In the genomic region with DNA sequence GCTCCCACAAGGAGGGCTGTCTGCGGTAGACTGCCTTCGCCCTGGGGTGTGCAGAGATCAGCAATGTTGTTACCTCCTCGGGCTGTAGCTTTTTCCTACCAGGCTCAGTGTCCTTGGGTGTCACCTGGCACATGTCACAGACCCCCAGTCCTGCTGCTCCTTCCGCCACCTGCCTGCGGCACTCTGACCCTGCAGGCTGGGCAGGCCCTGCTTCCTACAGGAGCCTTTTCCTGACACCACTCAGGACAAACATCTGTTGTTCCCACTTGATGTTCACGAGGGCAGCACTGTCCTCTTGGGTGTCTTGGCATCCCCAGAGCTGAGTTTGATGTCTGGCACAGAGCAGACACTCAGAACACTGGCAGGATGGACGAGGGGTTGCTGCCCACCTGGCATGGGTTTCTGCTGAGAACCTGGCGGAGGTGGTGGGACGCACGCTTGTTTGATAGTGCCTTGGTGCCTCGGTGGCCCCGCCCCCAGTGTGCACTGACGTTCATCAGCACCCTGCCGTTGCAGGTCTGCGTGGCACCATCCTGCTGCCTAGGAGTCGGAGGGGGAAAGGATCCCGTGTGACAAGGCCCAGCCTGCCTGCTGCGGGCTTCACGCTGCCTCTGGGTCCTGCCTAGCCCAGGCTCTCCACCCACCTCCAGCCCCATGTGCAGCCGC, we compare ENCODE assay signal across 1 cellular context.
TF ChIP-seq lines count a peak whose summit lies in the region.

No MANE protein-coding gene starts in this region.

TF ChIP-seq in GM12878, 131 proteins besides CTCF, POLR2A, EP300 and RAD21:
- TF ChIP-seq PRDM15 (CRISPR knock-in tag; IDR thresholded peaks at IDR 0.05) (no peak), TCF3 (IDR thresholded peaks at IDR 0.05; ENCODE audit: borderline replicate concordance, insufficient read depth, low read depth, low read length) (no peak), PAX8 (IDR thresholded peaks at IDR 0.05) (no peak), MEF2B (IDR thresholded peaks at IDR 0.05; ENCODE audit: partially characterized antibody, poor library complexity, severe bottlenecking) (no peak), ATF2 (IDR thresholded peaks at IDR 0.05; ENCODE audit: low read length) (no peak), FOXM1 (IDR thresholded peaks at IDR 0.05; ENCODE audit: low read depth, low read length) (no peak), NRF1 (conservative IDR thresholded peaks at IDR 0.05; ENCODE audit: low read depth, low read length) (no peak), PML (IDR thresholded peaks at IDR 0.05; ENCODE audit: low read length) (no peak), POU2F2 (IDR thresholded peaks at IDR 0.05; ENCODE audit: borderline replicate concordance, low read depth, low read length) (no peak), EGR1 (IDR thresholded peaks at IDR 0.05; ENCODE audit: borderline replicate concordance in 1 of 2, low read depth in 2 of 2, low read length in 2 of 2) (no peak)
- TF ChIP-seq, protein P1, sequence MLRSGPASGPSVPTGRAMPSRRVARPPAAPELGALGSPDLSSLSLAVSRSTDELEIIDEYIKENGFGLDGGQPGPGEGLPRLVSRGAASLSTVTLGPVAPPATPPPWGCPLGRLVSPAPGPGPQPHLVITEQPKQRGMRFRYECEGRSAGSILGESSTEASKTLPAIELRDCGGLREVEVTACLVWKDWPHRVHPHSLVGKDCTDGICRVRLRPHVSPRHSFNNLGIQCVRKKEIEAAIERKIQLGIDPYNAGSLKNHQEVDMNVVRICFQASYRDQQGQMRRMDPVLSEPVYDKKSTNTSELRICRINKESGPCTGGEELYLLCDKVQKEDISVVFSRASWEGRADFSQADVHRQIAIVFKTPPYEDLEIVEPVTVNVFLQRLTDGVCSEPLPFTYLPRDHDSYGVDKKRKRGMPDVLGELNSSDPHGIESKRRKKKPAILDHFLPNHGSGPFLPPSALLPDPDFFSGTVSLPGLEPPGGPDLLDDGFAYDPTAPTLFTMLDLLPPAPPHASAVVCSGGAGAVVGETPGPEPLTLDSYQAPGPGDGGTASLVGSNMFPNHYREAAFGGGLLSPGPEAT (IDR thresholded peaks at IDR 0.05; ENCODE audit: low read depth): no peak
- TF ChIP-seq, protein P2, sequence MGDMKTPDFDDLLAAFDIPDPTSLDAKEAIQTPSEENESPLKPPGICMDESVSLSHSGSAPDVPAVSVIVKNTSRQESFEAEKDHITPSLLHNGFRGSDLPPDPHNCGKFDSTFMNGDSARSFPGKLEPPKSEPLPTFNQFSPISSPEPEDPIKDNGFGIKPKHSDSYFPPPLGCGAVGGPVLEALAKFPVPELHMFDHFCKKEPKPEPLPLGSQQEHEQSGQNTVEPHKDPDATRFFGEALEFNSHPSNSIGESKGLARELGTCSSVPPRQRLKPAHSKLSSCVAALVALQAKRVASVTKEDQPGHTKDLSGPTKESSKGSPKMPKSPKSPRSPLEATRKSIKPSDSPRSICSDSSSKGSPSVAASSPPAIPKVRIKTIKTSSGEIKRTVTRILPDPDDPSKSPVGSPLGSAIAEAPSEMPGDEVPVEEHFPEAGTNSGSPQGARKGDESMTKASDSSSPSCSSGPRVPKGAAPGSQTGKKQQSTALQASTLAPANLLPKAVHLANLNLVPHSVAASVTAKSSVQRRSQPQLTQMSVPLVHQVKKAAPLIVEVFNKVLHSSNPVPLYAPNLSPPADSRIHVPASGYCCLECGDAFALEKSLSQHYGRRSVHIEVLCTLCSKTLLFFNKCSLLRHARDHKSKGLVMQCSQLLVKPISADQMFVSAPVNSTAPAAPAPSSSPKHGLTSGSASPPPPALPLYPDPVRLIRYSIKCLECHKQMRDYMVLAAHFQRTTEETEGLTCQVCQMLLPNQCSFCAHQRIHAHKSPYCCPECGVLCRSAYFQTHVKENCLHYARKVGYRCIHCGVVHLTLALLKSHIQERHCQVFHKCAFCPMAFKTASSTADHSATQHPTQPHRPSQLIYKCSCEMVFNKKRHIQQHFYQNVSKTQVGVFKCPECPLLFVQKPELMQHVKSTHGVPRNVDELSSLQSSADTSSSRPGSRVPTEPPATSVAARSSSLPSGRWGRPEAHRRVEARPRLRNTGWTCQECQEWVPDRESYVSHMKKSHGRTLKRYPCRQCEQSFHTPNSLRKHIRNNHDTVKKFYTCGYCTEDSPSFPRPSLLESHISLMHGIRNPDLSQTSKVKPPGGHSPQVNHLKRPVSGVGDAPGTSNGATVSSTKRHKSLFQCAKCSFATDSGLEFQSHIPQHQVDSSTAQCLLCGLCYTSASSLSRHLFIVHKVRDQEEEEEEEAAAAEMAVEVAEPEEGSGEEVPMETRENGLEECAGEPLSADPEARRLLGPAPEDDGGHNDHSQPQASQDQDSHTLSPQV (IDR thresholded peaks at IDR 0.05): no peak
- TF ChIP-seq, protein P3, sequence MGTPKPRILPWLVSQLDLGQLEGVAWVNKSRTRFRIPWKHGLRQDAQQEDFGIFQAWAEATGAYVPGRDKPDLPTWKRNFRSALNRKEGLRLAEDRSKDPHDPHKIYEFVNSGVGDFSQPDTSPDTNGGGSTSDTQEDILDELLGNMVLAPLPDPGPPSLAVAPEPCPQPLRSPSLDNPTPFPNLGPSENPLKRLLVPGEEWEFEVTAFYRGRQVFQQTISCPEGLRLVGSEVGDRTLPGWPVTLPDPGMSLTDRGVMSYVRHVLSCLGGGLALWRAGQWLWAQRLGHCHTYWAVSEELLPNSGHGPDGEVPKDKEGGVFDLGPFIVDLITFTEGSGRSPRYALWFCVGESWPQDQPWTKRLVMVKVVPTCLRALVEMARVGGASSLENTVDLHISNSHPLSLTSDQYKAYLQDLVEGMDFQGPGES (IDR thresholded peaks at IDR 0.05): no peak
